In the genomic region with DNA sequence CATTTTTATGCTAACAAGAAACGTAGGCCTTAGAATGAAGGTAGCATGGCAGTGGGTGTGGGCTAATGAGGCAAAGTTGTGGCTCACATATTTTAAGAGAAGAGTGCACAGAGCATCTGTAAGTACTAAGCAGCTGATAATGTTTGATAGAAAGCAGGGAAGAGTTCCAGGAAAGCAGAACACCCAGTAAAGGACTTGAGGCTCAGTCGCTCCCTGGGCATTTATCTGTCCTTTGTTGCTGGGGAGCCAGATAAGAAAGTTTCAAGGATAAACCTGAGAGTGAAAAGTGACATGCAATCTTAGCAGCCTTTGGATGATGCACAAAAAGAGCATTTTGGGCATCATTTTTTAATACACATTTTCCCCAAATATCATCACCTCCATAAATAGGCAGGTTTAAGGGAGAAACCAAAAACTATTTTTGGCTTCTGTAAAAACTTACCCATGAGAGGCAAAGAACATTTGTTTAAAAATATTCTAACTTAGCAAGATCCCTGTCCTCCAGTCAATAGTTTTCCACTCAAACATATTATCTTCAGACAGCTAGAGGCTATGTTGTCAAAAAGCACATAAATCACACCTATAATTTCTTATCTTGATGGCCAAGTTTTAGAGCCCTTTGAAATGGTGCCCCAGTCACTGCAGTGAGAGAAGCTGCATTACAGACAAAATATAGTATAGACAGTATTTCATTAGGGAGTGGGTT, we compare ENCODE assay signal across 1 cellular context.
A peak's percentile ranks its signal among the peaks of the same experiment; 100 is the strongest.
TF ChIP-seq lines count a peak whose summit lies in the region.

No MANE protein-coding gene starts in this region.

TF ChIP-seq in K562, 482 proteins besides CTCF, POLR2A, EP300 and RAD21 (continued from another document):
- TF ChIP-seq, protein P1, sequence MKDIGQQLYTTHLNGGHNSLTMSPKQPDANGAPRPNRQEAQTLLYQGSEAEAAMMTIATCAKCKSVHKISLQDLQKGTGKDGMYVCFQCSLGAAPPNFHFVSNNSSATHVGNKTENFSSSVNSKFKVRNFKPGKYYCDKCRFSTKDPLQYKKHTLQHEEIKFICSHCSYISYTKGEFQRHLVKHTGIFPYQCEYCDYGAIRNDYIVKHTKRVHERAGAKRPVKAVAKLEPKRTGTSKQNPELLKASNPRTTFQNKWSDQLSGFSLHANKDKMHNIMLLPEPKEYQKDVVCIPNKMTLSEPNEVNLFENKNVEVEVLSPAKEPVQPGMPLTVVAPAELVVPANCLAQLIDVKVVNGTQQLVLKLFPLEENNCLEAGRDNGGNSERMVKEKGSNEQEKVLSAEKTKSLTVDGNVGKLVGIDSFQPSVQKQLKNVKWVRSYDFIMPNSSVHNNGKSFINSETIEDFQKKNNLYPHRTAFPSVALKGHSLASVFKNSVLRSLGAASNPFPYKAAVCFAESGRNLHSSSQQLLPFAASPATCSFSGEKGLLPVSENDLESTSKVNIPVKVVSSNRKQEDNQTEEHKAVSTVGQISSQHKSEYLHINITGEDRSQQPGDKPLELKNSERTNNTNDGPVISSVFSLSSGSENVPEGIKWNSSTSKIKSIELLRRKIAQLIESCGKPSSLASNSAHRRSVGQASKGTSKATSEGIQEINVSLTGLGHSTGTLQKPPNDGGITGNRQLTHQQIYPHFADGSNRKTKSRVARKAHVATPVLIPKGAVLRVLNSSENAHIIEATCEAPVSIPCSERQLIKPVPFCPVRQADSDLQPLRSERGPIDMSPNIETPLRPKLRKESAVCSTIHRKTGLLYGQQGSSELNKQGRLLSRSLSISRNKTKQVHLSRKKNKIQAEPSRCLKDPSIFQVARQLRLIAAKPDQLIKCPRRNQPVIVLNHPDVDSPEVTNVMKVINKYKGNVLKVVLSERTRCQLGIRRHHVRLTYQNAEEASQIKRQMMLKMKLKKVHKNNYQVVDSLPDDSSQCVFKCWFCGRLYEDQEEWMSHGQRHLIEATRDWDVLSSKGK (CRISPR knock-in tag; IDR thresholded peaks at IDR 0.05) = no peak
- TF ChIP-seq EWSR1 (IDR thresholded peaks at IDR 0.05; ENCODE audit: borderline replicate concordance, low read depth, partially characterized antibody) (no peak), ZNF507 (tag; conservative IDR thresholded peaks at IDR 0.05) (no peak), NFATC3 (IDR thresholded peaks at IDR 0.05) (no peak), TCFL5 (CRISPR knock-in tag; conservative IDR thresholded peaks at IDR 0.05) (no peak), PCBP2 (IDR thresholded peaks at IDR 0.05; ENCODE audit: low read depth, low read length, poor library complexity, severe bottlenecking) (no peak), HNRNPH1 (optimal IDR thresholded peaks at IDR 0.05; ENCODE audit: low read depth, low read length) (no peak), NR2F6 (CRISPR knock-in tag; IDR thresholded peaks at IDR 0.05) (no peak), HDAC2 (IDR thresholded peaks at IDR 0.05) (no peak), SMAD3 (CRISPR knock-in tag; conservative IDR thresholded peaks at IDR 0.05) (no peak), RBM15 (IDR thresholded peaks at IDR 0.05; ENCODE audit: insufficient read depth, low read length) (no peak), COPS2 (conservative IDR thresholded peaks at IDR 0.05) (no peak), NCOA2 (IDR thresholded peaks at IDR 0.05; ENCODE audit: partially characterized antibody in 2 of 2) (no peak), ARID2 (IDR thresholded peaks at IDR 0.05) (no peak), ZBTB17 (CRISPR knock-in tag; IDR thresholded peaks at IDR 0.05) (no peak), SETDB1 (IDR thresholded peaks at IDR 0.05; ENCODE audit: low read length) (no peak), ZNF384 (IDR thresholded peaks at IDR 0.05; ENCODE audit: low read depth, low read length) (no peak), ZNF324 (CRISPR knock-in tag; IDR thresholded peaks at IDR 0.05) (no peak), SPI1 (IDR thresholded peaks at IDR 0.05; ENCODE audit: borderline replicate concordance, low read depth, low read length) (no peak), MECOM (CRISPR knock-in tag; IDR thresholded peaks at IDR 0.05) (0 out of 2 replicates have a peak, but pooled peaks have one; percentile 24), NR4A1 (CRISPR knock-in tag; IDR thresholded peaks at IDR 0.05) (no peak), NR4A1 (tag; IDR thresholded peaks at IDR 0.05) (no peak), NFRKB (IDR thresholded peaks at IDR 0.05; ENCODE audit: low read depth) (no peak), FOXM1 (IDR thresholded peaks at IDR 0.05; ENCODE audit: low read depth) (peak; percentile 39; the same call in 1 of the 2 replicates), FOXM1 (CRISPR knock-in tag; IDR thresholded peaks at IDR 0.05; ENCODE audit: low read depth) (no peak)
- TF ChIP-seq, protein P2, sequence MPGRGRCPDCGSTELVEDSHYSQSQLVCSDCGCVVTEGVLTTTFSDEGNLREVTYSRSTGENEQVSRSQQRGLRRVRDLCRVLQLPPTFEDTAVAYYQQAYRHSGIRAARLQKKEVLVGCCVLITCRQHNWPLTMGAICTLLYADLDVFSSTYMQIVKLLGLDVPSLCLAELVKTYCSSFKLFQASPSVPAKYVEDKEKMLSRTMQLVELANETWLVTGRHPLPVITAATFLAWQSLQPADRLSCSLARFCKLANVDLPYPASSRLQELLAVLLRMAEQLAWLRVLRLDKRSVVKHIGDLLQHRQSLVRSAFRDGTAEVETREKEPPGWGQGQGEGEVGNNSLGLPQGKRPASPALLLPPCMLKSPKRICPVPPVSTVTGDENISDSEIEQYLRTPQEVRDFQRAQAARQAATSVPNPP (IDR thresholded peaks at IDR 0.05; ENCODE audit: borderline replicate concordance, insufficient read depth, insufficient read length) = no peak
- TF ChIP-seq, protein P3, sequence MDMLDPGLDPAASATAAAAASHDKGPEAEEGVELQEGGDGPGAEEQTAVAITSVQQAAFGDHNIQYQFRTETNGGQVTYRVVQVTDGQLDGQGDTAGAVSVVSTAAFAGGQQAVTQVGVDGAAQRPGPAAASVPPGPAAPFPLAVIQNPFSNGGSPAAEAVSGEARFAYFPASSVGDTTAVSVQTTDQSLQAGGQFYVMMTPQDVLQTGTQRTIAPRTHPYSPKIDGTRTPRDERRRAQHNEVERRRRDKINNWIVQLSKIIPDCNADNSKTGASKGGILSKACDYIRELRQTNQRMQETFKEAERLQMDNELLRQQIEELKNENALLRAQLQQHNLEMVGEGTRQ (CRISPR knock-in tag; IDR thresholded peaks at IDR 0.05) = no peak
- TF ChIP-seq, protein P4, sequence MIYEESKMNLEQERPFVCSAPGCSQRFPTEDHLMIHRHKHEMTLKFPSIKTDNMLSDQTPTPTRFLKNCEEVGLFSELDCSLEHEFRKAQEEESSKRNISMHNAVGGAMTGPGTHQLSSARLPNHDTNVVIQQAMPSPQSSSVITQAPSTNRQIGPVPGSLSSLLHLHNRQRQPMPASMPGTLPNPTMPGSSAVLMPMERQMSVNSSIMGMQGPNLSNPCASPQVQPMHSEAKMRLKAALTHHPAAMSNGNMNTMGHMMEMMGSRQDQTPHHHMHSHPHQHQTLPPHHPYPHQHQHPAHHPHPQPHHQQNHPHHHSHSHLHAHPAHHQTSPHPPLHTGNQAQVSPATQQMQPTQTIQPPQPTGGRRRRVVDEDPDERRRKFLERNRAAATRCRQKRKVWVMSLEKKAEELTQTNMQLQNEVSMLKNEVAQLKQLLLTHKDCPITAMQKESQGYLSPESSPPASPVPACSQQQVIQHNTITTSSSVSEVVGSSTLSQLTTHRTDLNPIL (CRISPR knock-in tag; IDR thresholded peaks at IDR 0.05) = no peak
- TF ChIP-seq, protein P5, sequence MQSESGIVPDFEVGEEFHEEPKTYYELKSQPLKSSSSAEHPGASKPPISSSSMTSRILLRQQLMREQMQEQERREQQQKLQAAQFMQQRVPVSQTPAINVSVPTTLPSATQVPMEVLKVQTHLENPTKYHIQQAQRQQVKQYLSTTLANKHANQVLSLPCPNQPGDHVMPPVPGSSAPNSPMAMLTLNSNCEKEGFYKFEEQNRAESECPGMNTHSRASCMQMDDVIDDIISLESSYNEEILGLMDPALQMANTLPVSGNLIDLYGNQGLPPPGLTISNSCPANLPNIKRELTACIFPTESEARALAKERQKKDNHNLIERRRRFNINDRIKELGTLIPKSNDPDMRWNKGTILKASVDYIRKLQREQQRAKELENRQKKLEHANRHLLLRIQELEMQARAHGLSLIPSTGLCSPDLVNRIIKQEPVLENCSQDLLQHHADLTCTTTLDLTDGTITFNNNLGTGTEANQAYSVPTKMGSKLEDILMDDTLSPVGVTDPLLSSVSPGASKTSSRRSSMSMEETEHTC (IDR thresholded peaks at IDR 0.05) = no peak
- TF ChIP-seq, protein P6, sequence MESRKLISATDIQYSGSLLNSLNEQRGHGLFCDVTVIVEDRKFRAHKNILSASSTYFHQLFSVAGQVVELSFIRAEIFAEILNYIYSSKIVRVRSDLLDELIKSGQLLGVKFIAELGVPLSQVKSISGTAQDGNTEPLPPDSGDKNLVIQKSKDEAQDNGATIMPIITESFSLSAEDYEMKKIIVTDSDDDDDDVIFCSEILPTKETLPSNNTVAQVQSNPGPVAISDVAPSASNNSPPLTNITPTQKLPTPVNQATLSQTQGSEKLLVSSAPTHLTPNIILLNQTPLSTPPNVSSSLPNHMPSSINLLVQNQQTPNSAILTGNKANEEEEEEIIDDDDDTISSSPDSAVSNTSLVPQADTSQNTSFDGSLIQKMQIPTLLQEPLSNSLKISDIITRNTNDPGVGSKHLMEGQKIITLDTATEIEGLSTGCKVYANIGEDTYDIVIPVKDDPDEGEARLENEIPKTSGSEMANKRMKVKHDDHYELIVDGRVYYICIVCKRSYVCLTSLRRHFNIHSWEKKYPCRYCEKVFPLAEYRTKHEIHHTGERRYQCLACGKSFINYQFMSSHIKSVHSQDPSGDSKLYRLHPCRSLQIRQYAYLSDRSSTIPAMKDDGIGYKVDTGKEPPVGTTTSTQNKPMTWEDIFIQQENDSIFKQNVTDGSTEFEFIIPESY (CRISPR knock-in tag; IDR thresholded peaks at IDR 0.05) = no peak
- TF ChIP-seq, protein P7, sequence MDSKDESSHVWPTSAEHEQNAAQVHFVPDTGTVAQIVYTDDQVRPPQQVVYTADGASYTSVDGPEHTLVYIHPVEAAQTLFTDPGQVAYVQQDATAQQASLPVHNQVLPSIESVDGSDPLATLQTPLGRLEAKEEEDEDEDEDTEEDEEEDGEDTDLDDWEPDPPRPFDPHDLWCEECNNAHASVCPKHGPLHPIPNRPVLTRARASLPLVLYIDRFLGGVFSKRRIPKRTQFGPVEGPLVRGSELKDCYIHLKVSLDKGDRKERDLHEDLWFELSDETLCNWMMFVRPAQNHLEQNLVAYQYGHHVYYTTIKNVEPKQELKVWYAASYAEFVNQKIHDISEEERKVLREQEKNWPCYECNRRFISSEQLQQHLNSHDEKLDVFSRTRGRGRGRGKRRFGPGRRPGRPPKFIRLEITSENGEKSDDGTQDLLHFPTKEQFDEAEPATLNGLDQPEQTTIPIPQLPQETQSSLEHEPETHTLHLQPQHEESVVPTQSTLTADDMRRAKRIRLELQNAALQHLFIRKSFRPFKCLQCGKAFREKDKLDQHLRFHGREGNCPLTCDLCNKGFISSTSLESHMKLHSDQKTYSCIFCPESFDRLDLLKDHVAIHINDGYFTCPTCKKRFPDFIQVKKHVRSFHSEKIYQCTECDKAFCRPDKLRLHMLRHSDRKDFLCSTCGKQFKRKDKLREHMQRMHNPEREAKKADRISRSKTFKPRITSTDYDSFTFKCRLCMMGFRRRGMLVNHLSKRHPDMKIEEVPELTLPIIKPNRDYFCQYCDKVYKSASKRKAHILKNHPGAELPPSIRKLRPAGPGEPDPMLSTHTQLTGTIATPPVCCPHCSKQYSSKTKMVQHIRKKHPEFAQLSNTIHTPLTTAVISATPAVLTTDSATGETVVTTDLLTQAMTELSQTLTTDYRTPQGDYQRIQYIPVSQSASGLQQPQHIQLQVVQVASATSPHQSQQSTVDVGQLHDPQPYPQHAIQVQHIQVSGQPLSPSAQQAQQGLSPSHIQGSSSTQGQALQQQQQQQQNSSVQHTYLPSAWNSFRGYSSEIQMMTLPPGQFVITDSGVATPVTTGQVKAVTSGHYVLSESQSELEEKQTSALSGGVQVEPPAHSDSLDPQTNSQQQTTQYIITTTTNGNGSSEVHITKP (IDR thresholded peaks at IDR 0.05; ENCODE audit: partially characterized antibody) = no peak
TF ChIP-seq in K562: peak in this region for 24.
